Comparison of ENCODE assay signal across 1 cellular context in genomic region chr10:63717089-63717715, GRCh38.
TF ChIP-seq lines count a peak whose summit lies in the region.

No MANE protein-coding gene starts in this region.

TF ChIP-seq in HCT116, 20 proteins besides CTCF, POLR2A, EP300 and RAD21:
- TF ChIP-seq MAX (IDR thresholded peaks at IDR 0.05) (no peak), FOSL1 (IDR thresholded peaks at IDR 0.05; ENCODE audit: low read depth) (no peak), JUND (IDR thresholded peaks at IDR 0.05) (no peak), REST (IDR thresholded peaks at IDR 0.05; ENCODE audit: low read depth) (no peak), SIN3A (IDR thresholded peaks at IDR 0.05; ENCODE audit: low read depth) (no peak), ZNF274 (IDR thresholded peaks at IDR 0.05; ENCODE audit: low read depth, low read length) (no peak), CBX3 (IDR thresholded peaks at IDR 0.05; ENCODE audit: low read depth) (no peak), TCF7L2 (IDR thresholded peaks at IDR 0.05; ENCODE audit: borderline replicate concordance, extremely low read depth, insufficient read depth, insufficient read length) (no peak), EZH2 (IDR thresholded peaks at IDR 0.05) (no peak), EGR1 (IDR thresholded peaks at IDR 0.05; ENCODE audit: low read depth) (no peak), ELF1 (IDR thresholded peaks at IDR 0.05; ENCODE audit: borderline replicate concordance, low read depth) (no peak), EZH2phosphoT487 (IDR thresholded peaks at IDR 0.05; ENCODE audit: borderline replicate concordance) (no peak), SRF (IDR thresholded peaks at IDR 0.05; ENCODE audit: low read depth) (no peak), POLR2AphosphoS5 (IDR thresholded peaks at IDR 0.05; ENCODE audit: low read depth, low read length) (no peak), CEBPB (IDR thresholded peaks at IDR 0.05; ENCODE audit: low read depth) (no peak), YY1 (IDR thresholded peaks at IDR 0.05; ENCODE audit: extremely low read depth, insufficient replicate concordance, low read depth, low read length) (no peak), ZBTB33 (IDR thresholded peaks at IDR 0.05; ENCODE audit: extremely low read depth, insufficient replicate concordance, low read length) (no peak), ZFX (IDR thresholded peaks at IDR 0.05) (no peak)
